In the genomic region with DNA sequence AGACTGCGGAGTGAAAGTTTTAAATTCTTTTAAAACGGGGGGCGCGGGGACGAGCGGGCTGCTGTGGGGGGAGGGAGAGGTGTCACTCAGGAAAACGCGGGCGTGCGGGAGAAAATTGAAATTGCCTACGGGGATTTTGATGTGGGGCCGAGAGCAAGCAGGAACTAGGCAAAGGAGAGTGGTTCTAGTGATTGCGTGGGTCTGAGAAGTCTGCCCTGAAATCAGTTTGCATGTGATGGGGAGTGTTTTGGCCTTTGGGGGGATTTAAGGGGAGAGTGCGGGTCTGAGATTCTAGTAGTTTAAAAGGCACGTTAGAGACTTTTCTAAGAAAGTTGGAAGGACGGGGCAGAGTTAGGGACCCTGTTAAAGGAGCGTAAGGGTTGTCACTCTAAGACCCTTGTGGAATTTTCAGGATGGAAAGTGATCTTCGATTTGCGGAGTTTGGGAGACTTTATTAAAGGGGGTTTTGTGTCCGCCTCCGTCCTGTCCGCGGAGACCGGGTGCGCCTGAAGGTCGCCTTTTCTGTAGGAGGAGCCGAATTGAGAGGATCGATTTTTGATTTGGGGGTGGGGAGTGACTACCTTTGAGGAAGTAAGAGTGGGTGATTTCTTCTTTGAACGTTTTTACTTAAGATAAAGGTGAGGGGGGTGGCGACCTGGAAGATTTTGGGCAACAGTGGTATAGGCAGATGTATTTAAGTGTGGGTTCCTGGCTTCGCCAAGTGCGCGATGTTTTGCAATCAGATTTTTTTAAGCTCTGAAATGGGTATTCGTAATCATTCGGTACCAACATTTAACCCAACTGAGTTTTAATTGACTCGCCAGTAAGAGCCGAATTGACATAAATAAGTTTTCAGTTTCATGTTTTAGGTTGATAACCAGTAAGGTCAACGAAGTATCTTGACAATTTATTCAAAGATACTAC, we compare ENCODE assay signal across 8 cellular contexts. TPM values are rescaled to one million over a fixed set of nuclear protein-coding genes. Genes with fewer than 3 reads are reported as not detected.
DNase-seq lines count a peak whose midpoint lies in the region; ATAC-seq, FAIRE-seq and TF ChIP-seq lines count a peak whose summit lies in the region.

No MANE protein-coding gene starts in this region.

- intact Hi-C loops in A673 (cut with micrococcal nuclease; ENCODE audit: unreplicated experiment) = loop anchor here (5.0 kb wide), 1 partner anchor 178 kb away; the partner anchor contains the start of gene PICALM
- intact Hi-C loops in pancreas (cut with DNase I) = no loop called here

- TSS peak; percentile 50 for BruUV-seq in A673 (replicated peaks; lab: Mats Ljungman, UMichigan)

- H3K27ac ChIP-seq in A673 (ENCODE audit: low read depth, low read length, poor library complexity, severe bottlenecking) (peak overlapping the region; percentile 99), pancreas (peak overlapping the region; percentile 96 to 99 (median 98))

- peak; percentile 2 for ATAC-seq in GM19035 (IDR thresholded peaks at IDR 0.05; ENCODE audit: unreplicated experiment)
- ATAC-seq in pancreas = peak; percentile 15 to 39 (median 23)
- no peak for ATAC-seq in HG03196 (IDR thresholded peaks at IDR 0.05; ENCODE audit: unreplicated experiment)

- H3K4me1 ChIP-seq in A673 (ENCODE audit: insufficient read depth, low read length, poor library complexity, severe bottlenecking) (peaks cover 28% of the 10 kb centered on the region), pancreas (peaks cover 0 to 29% (median 12%) of the 10 kb centered on the region in 3 donors)

- TF ChIP-seq CTCF in A673 (conservative IDR thresholded peaks at IDR 0.05; ENCODE audit: low read depth, low read length) (no peak), fibroblast of mammary gland (conservative IDR thresholded peaks at IDR 0.05; ENCODE audit: control insufficient read depth, insufficient read depth, low read depth, low read length) (no peak), pancreas (IDR thresholded peaks at IDR 0.05) (no peak)

- H3K4me3 ChIP-seq in A673 (ENCODE audit: low read depth, low read length, poor library complexity, severe bottlenecking) (peak overlapping the region; percentile 83), fibroblast of mammary gland (ENCODE audit: control insufficient read depth, low read depth, low read length) (peak overlapping the region; percentile 93), pancreas (peak overlapping the region; percentile 59 to 86 (median 70))

- in situ Hi-C loops in KBM-7 (cut with MboI; ENCODE audit: low pct_unique_long_range_greater_than_20kb, low sequenced_read_pairs) = no loop called here

- peak; percentile 32 for DNase-seq in A673 (ENCODE audit: low spot score)
- DNase-seq in KBM-7 = peak; percentile 54
- DNase-seq in activated CD4-positive, alpha-beta T cell treated with anti-CD3 and anti-CD28 coated beads, Interleukin-2, amount 50 U/mL, for 1 hour = peak; percentile 2
- peak; percentile 23 for DNase-seq in fibroblast of mammary gland (ENCODE audit: low read depth)
- peak in 4 of 6 donors; percentile 13 to 26 (median 20) for DNase-seq in pancreas
- DNase-seq in retina = no peak

- H3K36me3 ChIP-seq in A673 (ENCODE audit: insufficient read depth, low read length, poor library complexity, severe bottlenecking) (peaks cover 4% of the 10 kb centered on the region), pancreas (no peaks in the 10 kb centered on the region)

- POLR2A ChIA-PET in A673 (lab: Charles Lee; ENCODE audit: low non-redundant PET) = interaction anchor here (0.7 kb wide), 3 partner anchors 176 to 880 kb away, joined by 3 to 7 read pairs (median 4); no protein-coding TSS in a partner anchor

- 0 to 1% methylated on average over 38 of the region's 38 CpGs for WGBS in pancreas, 2 donors

- H3K9me3 ChIP-seq in A673 (ENCODE audit: low read depth, low read length, poor library complexity, severe bottlenecking) (no peaks in the 10 kb centered on the region), pancreas (no peaks in the 10 kb centered on the region)

- FAIRE-seq in pancreas (lab: Jason Lieb, UNC) = no peak

- H3K27me3 ChIP-seq in A673 (replicated peaks; ENCODE audit: insufficient read depth, low read depth, low read length, poor library complexity) = no peaks in the 10 kb centered on the region
- H3K27me3 ChIP-seq in pancreas = no peaks in the 10 kb centered on the region

- CTCF ChIA-PET in A673 (lab: Charles Lee) = interaction anchor here (0.7 kb wide), 2 partner anchors 391 to 979 kb away, joined by 3 read pairs; no protein-coding TSS in a partner anchor

RNA-seq across cellular contexts. Expression of gene EED, which starts 1.1 kb away (rescaled TPM):
- total RNA-seq in A673 (2021) (37.5 and 43.4 TPM in 2 replicates), pancreas (10 to 100 TPM in 1 of 6 donors, 1 to 10 TPM in 5; 5.1 to 12.0 (median 8.3) TPM)
- polyA plus RNA-seq in pancreas = 10 to 100 TPM; 11.5 to 14.0 TPM

RNA-seq across cellular contexts. Expression of gene HIKESHI, which starts 56.4 kb away (rescaled TPM):
- total RNA-seq in A673 (2021) (55.1 and 58.7 TPM in 2 replicates), pancreas (10 to 100 TPM in 4 of 6 donors, 1 to 10 TPM in 2; 7.8 to 14.4 (median 10.5) TPM)
- polyA plus RNA-seq in pancreas = 10 to 100 TPM; 13.2 to 22.5 TPM
